ENCODE assay signal across 8 cellular contexts in the genomic region with DNA sequence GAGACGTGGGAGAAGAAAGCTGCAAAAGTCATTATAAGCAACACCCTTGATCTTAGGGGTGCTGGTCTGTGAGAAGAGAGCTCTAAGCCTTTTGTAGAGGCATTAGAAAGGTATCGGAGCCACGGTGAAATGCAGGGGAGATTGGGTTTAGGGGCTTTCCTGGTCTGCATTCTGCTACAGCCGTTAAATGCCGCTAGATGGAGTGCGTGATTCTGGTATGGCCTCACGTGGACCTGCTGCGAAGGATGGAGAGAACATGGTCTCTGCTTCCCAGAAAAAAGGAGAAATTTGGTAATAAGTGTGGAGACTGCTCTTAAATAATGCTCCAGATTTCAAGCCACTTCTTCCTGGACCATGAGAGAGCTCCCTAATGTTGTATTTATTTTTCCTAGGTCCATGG. TPM values are rescaled to one million over a fixed set of nuclear protein-coding genes. Genes with fewer than 3 reads are reported as not detected.
DNase-seq lines count a peak whose midpoint lies in the region; ATAC-seq and TF ChIP-seq lines count a peak whose summit lies in the region.
"Not testable (repeated sequence)": the region's sequence is repeated elsewhere in the genome, so short reads cannot be mapped to it uniquely, and the experiment has no call there.

No MANE protein-coding gene starts in this region.

- not testable (repeated sequence) for H3K4me3 Mint-ChIP-seq in H9
- peak overlapping the region; percentile 63 for H3K4me3 Mint-ChIP-seq in MCF 10A (ENCODE audit: unreplicated experiment)

- not testable (repeated sequence) for H4K20me1 ChIP-seq in H9 (ENCODE audit: control insufficient read depth, insufficient read depth, insufficient read length); PC-9 (ENCODE audit: insufficient read depth); SK-N-SH (ENCODE audit: insufficient read depth)

- not testable (repeated sequence) for TF ChIP-seq EP300 in SK-N-SH (IDR thresholded peaks at IDR 0.05; ENCODE audit: borderline replicate concordance in 1 of 2, low read depth in 1 of 2, low read length in 1 of 2)

- H3K27me3 Mint-ChIP-seq in H9 (ENCODE audit: low read depth); MCF 10A (ENCODE audit: insufficient read depth, unreplicated experiment): not testable (repeated sequence)

- H4K8ac ChIP-seq in H9 (replicated peaks; ENCODE audit: insufficient read length, low read depth, low read length): not testable (repeated sequence)

- CTCF ChIA-PET in BJ (lab: Yijun Ruan, JAX) (interaction anchor here (0.7 kb wide), 1 partner anchor 91 kb away, joined by 4 read pairs; no protein-coding TSS in a partner anchor), MCF 10A (lab: Yijun Ruan, JAX) (interaction anchor here (0.6 to 0.8 kb wide), 3 partner anchors 10 to 55 kb away, joined by 3 to 4 read pairs (median 3); no protein-coding TSS in a partner anchor)
- CTCF ChIA-PET in PC-9 (lab: Charles Lee); SK-N-SH (lab: Yijun Ruan, JAX): not testable (repeated sequence)

- H4K5ac ChIP-seq in H9 (ENCODE audit: insufficient read length, low read depth, low read length): not testable (repeated sequence)

- H2BK120ac ChIP-seq in H9 (ENCODE audit: low read depth, low read length, poor library complexity, severe bottlenecking): not testable (repeated sequence)

- H3K14ac ChIP-seq in H9 (ENCODE audit: insufficient read depth, low read length): not testable (repeated sequence)

- H3T11ph ChIP-seq in H9 (ENCODE audit: low read length): not testable (repeated sequence)

- H2BK20ac ChIP-seq in H9 (ENCODE audit: low read depth, low read length, poor library complexity, severe bottlenecking): not testable (repeated sequence)

- TF ChIP-seq CTCF in BJ (IDR thresholded peaks at IDR 0.05; ENCODE audit: insufficient read depth, low read depth, low read length) (0 out of 2 replicates have a peak, but pooled peaks have one; percentile 18), PC-9 (conservative IDR thresholded peaks at IDR 0.05) (peak; percentile 29; the same call in 1 of the 2 replicates)
- TF ChIP-seq CTCF in H9 (conservative IDR thresholded peaks at IDR 0.05); SK-N-SH (IDR thresholded peaks at IDR 0.05); MCF 10A (IDR thresholded peaks at IDR 0.05; ENCODE audit: unreplicated experiment); gastrocnemius medialis (IDR thresholded peaks at IDR 0.05 in 4 of 5, conservative IDR thresholded peaks at IDR 0.05 in 1 of 5): not testable (repeated sequence)

- no CpG with 5 or more reads among the region's 8 CpGs for WGBS in H9 (ENCODE audit: extremely low coverage, insufficient read length, low lambda C conversion rate)
- WGBS in SK-N-SH (ENCODE audit: low lambda C conversion rate): 86% methylated on average over 8 of the region's 8 CpGs

- DNase-seq in BJ (ENCODE audit: low read depth); H9; PC-9; SK-N-SH; MCF 10A (ENCODE audit: unreplicated experiment); gastrocnemius medialis: not testable (repeated sequence)
- DNase-seq in LHCN-M2 (ENCODE audit: low read depth) (peak; percentile 18), islet precursor cell (peak; percentile 50)

- not testable (repeated sequence) for ATAC-seq in gastrocnemius medialis

- H2BK5ac ChIP-seq in H9 (ENCODE audit: insufficient read length, low read length): not testable (repeated sequence)

- H3K18ac ChIP-seq in H9 (ENCODE audit: insufficient read length, low read depth, low read length): not testable (repeated sequence)

- peak overlapping the region in 2 of 3 experiments; percentile 45 to 46; a peak in 2 of 7 replicates for H3K27ac Mint-ChIP-seq in H9
- H3K27ac Mint-ChIP-seq in MCF 10A (ENCODE audit: low read depth, unreplicated experiment): peak overlapping the region; percentile 89

- H3K4ac ChIP-seq in H9 (ENCODE audit: low read depth, low read length): not testable (repeated sequence)

- not testable (repeated sequence) for H3K56ac ChIP-seq in H9 (ENCODE audit: insufficient read length, low read depth, low read length)

- not testable (repeated sequence) for H3K36me3 ChIP-seq in BJ (ENCODE audit: control insufficient read depth, insufficient read depth, low read length); PC-9 (ENCODE audit: low read depth); SK-N-SH (replicated peaks in 1 of 2; ENCODE audit: control insufficient read depth in 1 of 2, insufficient read depth in 2 of 2, low read length in 1 of 2); gastrocnemius medialis

- H3K4me1 Mint-ChIP-seq in H9 (peaks cover 31 to 37% of the 10 kb centered on the region in 2 experiments), MCF 10A (ENCODE audit: insufficient read depth, unreplicated experiment) (peaks cover 27% of the 10 kb centered on the region)

- not testable (repeated sequence) for H2AFZ ChIP-seq in H9 (ENCODE audit: low read length)
- H2AFZ ChIP-seq in PC-9: peak overlapping the region; percentile 74; the same call in 1 of the 2 replicates
- H2AFZ ChIP-seq in SK-N-SH (ENCODE audit: low read depth): 0 out of 2 replicates have a peak overlapping the region, but pooled peaks have one; percentile 73

- not testable (repeated sequence) for H3K4me2 ChIP-seq in H9 (ENCODE audit: insufficient read depth, insufficient read length, low read length)
- H3K4me2 ChIP-seq in PC-9: peak overlapping the region; percentile 69
- H3K4me2 ChIP-seq in SK-N-SH: peak overlapping the region; percentile 55; the same call in 1 of the 2 replicates

- in situ Hi-C loops in gastrocnemius medialis (cut with MboI; ENCODE audit: low sequenced_read_pairs in 4 of 4): not testable (repeated sequence)

- not testable (repeated sequence) for H3K9me3 Mint-ChIP-seq in H9; MCF 10A (ENCODE audit: unreplicated experiment)

- H3K9ac ChIP-seq in H9 (ENCODE audit: extremely low read depth, insufficient read length, low read length): not testable (repeated sequence)
- peak overlapping the region; percentile 60; the same call in 1 of the 2 replicates for H3K9ac ChIP-seq in SK-N-SH

- not testable (repeated sequence) for H3K4me1 ChIP-seq in H9 (ENCODE audit: insufficient read depth, low read length); SK-N-SH (ENCODE audit: control insufficient read depth in 1 of 2, insufficient read depth in 2 of 2, low read depth in 1 of 2, low read length in 1 of 2)
- H3K4me1 ChIP-seq in PC-9 (replicated peaks; ENCODE audit: insufficient read depth): peaks cover 22% of the 10 kb centered on the region
- peaks cover 5 to 24% of the 10 kb centered on the region in 2 donors for H3K4me1 ChIP-seq in gastrocnemius medialis

- not testable (repeated sequence) for H3K27ac ChIP-seq in H9 (ENCODE audit: insufficient read length, low read depth, low read length)
- H3K27ac ChIP-seq in PC-9 (peak overlapping the region; percentile 85), SK-N-SH (ENCODE audit: low read depth in 2 of 2, low read length in 1 of 2) (peak overlapping the region in 1 of 2 experiments; percentile 87; a peak in 2 of 4 replicates), gastrocnemius medialis (peak overlapping the region; percentile 53 to 79 (median 72))

- intact Hi-C loops in PC-9 (cut with micrococcal nuclease; ENCODE audit: unreplicated experiment); MCF 10A (cut with micrococcal nuclease): not testable (repeated sequence)
- intact Hi-C loops in gastrocnemius medialis (cut with DNase I; ENCODE audit: low total_unique reads): loop anchor here (10.0 kb wide), 1 partner anchor 383 kb away; the partner anchor contains the start of gene IPO8

- not testable (repeated sequence) for H3K79me1 ChIP-seq in H9 (ENCODE audit: insufficient read depth, low read depth, low read length, poor library complexity, severe bottlenecking)

- H3K9me3 ChIP-seq in H9 (ENCODE audit: control insufficient read depth, low read depth, low read length); PC-9 (ENCODE audit: insufficient read depth, low read depth); SK-N-SH; gastrocnemius medialis: not testable (repeated sequence)

- peaks cover 12% of the 10 kb centered on the region for H3F3A ChIP-seq in PC-9 (ENCODE audit: insufficient read depth, low read depth)
- peaks cover 11% of the 10 kb centered on the region for H3F3A ChIP-seq in SK-N-SH (replicated peaks; ENCODE audit: insufficient read depth)

- not testable (repeated sequence) for TF ChIP-seq RAD21 in SK-N-SH (IDR thresholded peaks at IDR 0.05; ENCODE audit: low read length)

- not testable (repeated sequence) for H2AK5ac ChIP-seq in H9 (ENCODE audit: insufficient read length, low read length)

- H3K79me2 ChIP-seq in H9 (ENCODE audit: insufficient read depth, low read length) (peaks cover 18% of the 10 kb centered on the region; the same call in 1 of the 2 replicates), PC-9 (ENCODE audit: low read depth) (peaks cover 28% of the 10 kb centered on the region), SK-N-SH (ENCODE audit: insufficient read depth) (peaks cover 28% of the 10 kb centered on the region)

- H3K4me3 ChIP-seq in BJ (ENCODE audit: low read depth, low read length); gastrocnemius medialis: not testable (repeated sequence)
- peak overlapping the region; percentile 30; the same call in 1 of the 2 replicates for H3K4me3 ChIP-seq in PC-9
- 0 out of 4 replicates have a peak overlapping the region, but pooled peaks of 1 of the 2 experiments have one; percentile 27 for H3K4me3 ChIP-seq in SK-N-SH (ENCODE audit: low read depth in 2 of 2, low read length in 1 of 2)

- POLR2A ChIA-PET in BJ (lab: Charles Lee); PC-9 (lab: Charles Lee; ENCODE audit: unreplicated experiment); SK-N-SH (lab: Yijun Ruan, JAX): not testable (repeated sequence)
- POLR2A ChIA-PET in MCF 10A (lab: Yijun Ruan, JAX): interaction anchor here (0.6 to 0.7 kb wide), 2 partner anchors 217 to 1334 kb away, joined by 3 to 4 read pairs; no protein-coding TSS in a partner anchor

- H3K9me2 ChIP-seq in PC-9 (ENCODE audit: insufficient read depth); SK-N-SH: not testable (repeated sequence)

- TSS peak; percentile 18 for BruUV-seq in PC-9 (replicated peaks; lab: Mats Ljungman, UMichigan)
- not testable (repeated sequence) for BruUV-seq in MCF 10A (replicated peaks; lab: Mats Ljungman, UMichigan)

- H3K36me3 Mint-ChIP-seq in H9 (ENCODE audit: insufficient read depth in 1 of 3, low read depth in 3 of 3): peaks cover 29 to 47% (median 44%) of the 10 kb centered on the region in 3 experiments
- peaks cover 31% of the 10 kb centered on the region for H3K36me3 Mint-ChIP-seq in MCF 10A (ENCODE audit: insufficient read depth, unreplicated experiment)

- TF ChIP-seq POLR2A in gastrocnemius medialis (IDR thresholded peaks at IDR 0.05): not testable (repeated sequence)

- H3K27me3 ChIP-seq in BJ (ENCODE audit: control insufficient read depth, insufficient read depth, low read length); H9 (ENCODE audit: insufficient read depth, low read length); PC-9 (ENCODE audit: insufficient read depth, low read depth); SK-N-SH (ENCODE audit: insufficient read depth); gastrocnemius medialis: not testable (repeated sequence)

- H2BK15ac ChIP-seq in H9 (ENCODE audit: low read depth, low read length): not testable (repeated sequence)

- H4K91ac ChIP-seq in H9 (ENCODE audit: insufficient read length, low read depth, low read length): not testable (repeated sequence)

- not testable (repeated sequence) for H3K23ac ChIP-seq in H9 (ENCODE audit: insufficient read length, low read depth, low read length)

- not testable (repeated sequence) for H3K23me2 ChIP-seq in H9 (ENCODE audit: insufficient read length, low read depth, low read length, poor library complexity, severe bottlenecking)

- H2BK12ac ChIP-seq in H9 (ENCODE audit: insufficient read length, low read depth, low read length): not testable (repeated sequence)

RNA-seq across cellular contexts. Expression of gene DDX11, which starts 4.3 kb away (rescaled TPM):
- polyA plus RNA-seq in BJ (2011; rRNA removed) (8.5 and 12.8 TPM in 2 replicates), SK-N-SH (2012; rRNA removed) (33.4 and 38.3 TPM in 2 replicates)
- 11.4 and 14.2 TPM in 2 replicates for polyA minus RNA-seq in BJ (2011; rRNA and poly(A)+ RNA removed)
- total RNA-seq in H9 (2021) (175 and 183 TPM in 2 replicates), LHCN-M2 (2014; rRNA removed) (25.9 and 36.0 TPM in 2 replicates), PC-9 (2021) (191 and 196 TPM in 2 replicates), MCF 10A (2022) (47.8 and 48.7 TPM in 2 replicates), gastrocnemius medialis (10 to 100 TPM in 2 of 4 donors, 1 to 10 TPM in 2; 5.1 to 29.8 (median 13.3) TPM)
- polyA plus RNA-seq in LHCN-M2 (2012): 12.6 TPM
- 7.8 and 12.2 TPM in 2 replicates for polyA plus RNA-seq in SK-N-SH (2012; cell fraction: cytosol; rRNA removed)
- polyA plus RNA-seq in SK-N-SH (2012; cell fraction: nucleus; rRNA removed): 221 and 235 TPM in 2 replicates
